ENCODE assay signal across 1 cellular context in genomic region chr1:51284487-51284954, GRCh38.
A peak's percentile ranks its signal among the peaks of the same experiment; 100 is the strongest.
TF ChIP-seq lines count a peak whose summit lies in the region.

No MANE protein-coding gene starts in this region.

TF ChIP-seq in K562, 482 proteins besides CTCF, POLR2A, EP300 and RAD21 (continued from another document and continues in another):
- TF ChIP-seq THAP12 (CRISPR knock-in tag; IDR thresholded peaks at IDR 0.05) = no peak
- TF ChIP-seq CBFA2T3 (IDR thresholded peaks at IDR 0.05) = peak; percentile 99
- TF ChIP-seq NBN (IDR thresholded peaks at IDR 0.05; ENCODE audit: low read depth) = peak; percentile 96
- TF ChIP-seq GTF2E2 (tag; IDR thresholded peaks at IDR 0.05) = no peak
- TF ChIP-seq ZNF354B (CRISPR knock-in tag; IDR thresholded peaks at IDR 0.05) = no peak; the same call in 1 of the 2 replicates
- TF ChIP-seq, protein P1, sequence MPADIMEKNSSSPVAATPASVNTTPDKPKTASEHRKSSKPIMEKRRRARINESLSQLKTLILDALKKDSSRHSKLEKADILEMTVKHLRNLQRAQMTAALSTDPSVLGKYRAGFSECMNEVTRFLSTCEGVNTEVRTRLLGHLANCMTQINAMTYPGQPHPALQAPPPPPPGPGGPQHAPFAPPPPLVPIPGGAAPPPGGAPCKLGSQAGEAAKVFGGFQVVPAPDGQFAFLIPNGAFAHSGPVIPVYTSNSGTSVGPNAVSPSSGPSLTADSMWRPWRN (IDR thresholded peaks at IDR 0.05; ENCODE audit: low read depth) = peak; percentile 82
- no peak for TF ChIP-seq ZNF23 (CRISPR knock-in tag; IDR thresholded peaks at IDR 0.05)
- no peak for TF ChIP-seq KDM5B (IDR thresholded peaks at IDR 0.05; ENCODE audit: insufficient replicate concordance, low read depth, low read length)
- TF ChIP-seq U2AF1 (optimal IDR thresholded peaks at IDR 0.05; ENCODE audit: low read depth, low read length) = no peak
- TF ChIP-seq ZNF124 (CRISPR knock-in tag; IDR thresholded peaks at IDR 0.05) = no peak
- peak; percentile 84; the same call in 1 of the 2 replicates for TF ChIP-seq TARDBP (IDR thresholded peaks at IDR 0.05)
- TF ChIP-seq, protein P2, sequence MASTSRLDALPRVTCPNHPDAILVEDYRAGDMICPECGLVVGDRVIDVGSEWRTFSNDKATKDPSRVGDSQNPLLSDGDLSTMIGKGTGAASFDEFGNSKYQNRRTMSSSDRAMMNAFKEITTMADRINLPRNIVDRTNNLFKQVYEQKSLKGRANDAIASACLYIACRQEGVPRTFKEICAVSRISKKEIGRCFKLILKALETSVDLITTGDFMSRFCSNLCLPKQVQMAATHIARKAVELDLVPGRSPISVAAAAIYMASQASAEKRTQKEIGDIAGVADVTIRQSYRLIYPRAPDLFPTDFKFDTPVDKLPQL (IDR thresholded peaks at IDR 0.05; ENCODE audit: extremely low read depth, insufficient read length) = no peak
- no peak for TF ChIP-seq COPS2 (conservative IDR thresholded peaks at IDR 0.05)
- TF ChIP-seq BACH1 (tag; IDR thresholded peaks at IDR 0.05) = peak; percentile 30; the same call in 1 of the 2 replicates
- TF ChIP-seq ZKSCAN8 (CRISPR knock-in tag; IDR thresholded peaks at IDR 0.05) = peak; percentile 68; the same call in 1 of the 2 replicates
- TF ChIP-seq EWSR1 (IDR thresholded peaks at IDR 0.05; ENCODE audit: borderline replicate concordance, low read depth, partially characterized antibody) = no peak
- TF ChIP-seq, protein P3, sequence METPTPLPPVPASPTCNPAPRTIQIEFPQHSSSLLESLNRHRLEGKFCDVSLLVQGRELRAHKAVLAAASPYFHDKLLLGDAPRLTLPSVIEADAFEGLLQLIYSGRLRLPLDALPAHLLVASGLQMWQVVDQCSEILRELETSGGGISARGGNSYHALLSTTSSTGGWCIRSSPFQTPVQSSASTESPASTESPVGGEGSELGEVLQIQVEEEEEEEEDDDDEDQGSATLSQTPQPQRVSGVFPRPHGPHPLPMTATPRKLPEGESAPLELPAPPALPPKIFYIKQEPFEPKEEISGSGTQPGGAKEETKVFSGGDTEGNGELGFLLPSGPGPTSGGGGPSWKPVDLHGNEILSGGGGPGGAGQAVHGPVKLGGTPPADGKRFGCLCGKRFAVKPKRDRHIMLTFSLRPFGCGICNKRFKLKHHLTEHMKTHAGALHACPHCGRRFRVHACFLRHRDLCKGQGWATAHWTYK (CRISPR knock-in tag; IDR thresholded peaks at IDR 0.05) = peak; percentile 48; the same call in 1 of the 2 replicates
- TF ChIP-seq THRAP3 (IDR thresholded peaks at IDR 0.05; ENCODE audit: borderline replicate concordance) = no peak
- TF ChIP-seq ZNF707 (CRISPR knock-in tag; conservative IDR thresholded peaks at IDR 0.05) = no peak
- peak; percentile 98 for TF ChIP-seq TAL1 (IDR thresholded peaks at IDR 0.05)
- no peak for TF ChIP-seq USF1 (CRISPR knock-in tag; IDR thresholded peaks at IDR 0.05)
- peak; percentile 85 for TF ChIP-seq JUND (IDR thresholded peaks at IDR 0.05; ENCODE audit: borderline replicate concordance, low read depth, low read length)
- peak; percentile 84; the same call in 2 of the 3 replicates for TF ChIP-seq JUND (tag; IDR thresholded peaks at IDR 0.05; ENCODE audit: borderline replicate concordance, low read depth, low read length)
- TF ChIP-seq, protein P4, sequence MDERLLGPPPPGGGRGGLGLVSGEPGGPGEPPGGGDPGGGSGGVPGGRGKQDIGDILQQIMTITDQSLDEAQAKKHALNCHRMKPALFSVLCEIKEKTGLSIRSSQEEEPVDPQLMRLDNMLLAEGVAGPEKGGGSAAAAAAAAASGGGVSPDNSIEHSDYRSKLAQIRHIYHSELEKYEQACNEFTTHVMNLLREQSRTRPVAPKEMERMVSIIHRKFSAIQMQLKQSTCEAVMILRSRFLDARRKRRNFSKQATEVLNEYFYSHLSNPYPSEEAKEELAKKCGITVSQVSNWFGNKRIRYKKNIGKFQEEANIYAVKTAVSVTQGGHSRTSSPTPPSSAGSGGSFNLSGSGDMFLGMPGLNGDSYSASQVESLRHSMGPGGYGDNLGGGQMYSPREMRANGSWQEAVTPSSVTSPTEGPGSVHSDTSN (CRISPR knock-in tag; IDR thresholded peaks at IDR 0.05; ENCODE audit: low read depth) = no peak
- TF ChIP-seq, protein P4 (tag; conservative IDR thresholded peaks at IDR 0.05; ENCODE audit: low read depth) = peak; percentile 86
- no peak for TF ChIP-seq ZKSCAN3 (CRISPR knock-in tag; IDR thresholded peaks at IDR 0.05)
- peak; percentile 99 for TF ChIP-seq ARID1B (IDR thresholded peaks at IDR 0.05)
- peak; percentile 99 for TF ChIP-seq CTBP1 (IDR thresholded peaks at IDR 0.05; ENCODE audit: borderline replicate concordance)
- TF ChIP-seq ZEB2 (IDR thresholded peaks at IDR 0.05) = peak; percentile 89
- TF ChIP-seq ZNF695 (CRISPR knock-in tag; IDR thresholded peaks at IDR 0.05) = no peak
- peak; percentile 47 for TF ChIP-seq ATF4 (CRISPR knock-in tag; IDR thresholded peaks at IDR 0.05)
- peak; percentile 81 for TF ChIP-seq CC2D1A (IDR thresholded peaks at IDR 0.05)
- no peak for TF ChIP-seq DIDO1 (tag; IDR thresholded peaks at IDR 0.05; ENCODE audit: low read depth)
- no peak for TF ChIP-seq KDM2B (CRISPR knock-in tag; IDR thresholded peaks at IDR 0.05)
- TF ChIP-seq, protein P5, sequence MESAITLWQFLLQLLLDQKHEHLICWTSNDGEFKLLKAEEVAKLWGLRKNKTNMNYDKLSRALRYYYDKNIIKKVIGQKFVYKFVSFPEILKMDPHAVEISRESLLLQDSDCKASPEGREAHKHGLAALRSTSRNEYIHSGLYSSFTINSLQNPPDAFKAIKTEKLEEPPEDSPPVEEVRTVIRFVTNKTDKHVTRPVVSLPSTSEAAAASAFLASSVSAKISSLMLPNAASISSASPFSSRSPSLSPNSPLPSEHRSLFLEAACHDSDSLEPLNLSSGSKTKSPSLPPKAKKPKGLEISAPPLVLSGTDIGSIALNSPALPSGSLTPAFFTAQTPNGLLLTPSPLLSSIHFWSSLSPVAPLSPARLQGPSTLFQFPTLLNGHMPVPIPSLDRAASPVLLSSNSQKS (CRISPR knock-in tag; IDR thresholded peaks at IDR 0.05) = no peak
- TF ChIP-seq ZNF583 (CRISPR knock-in tag; IDR thresholded peaks at IDR 0.05) = no peak
- TF ChIP-seq ZNF3 (CRISPR knock-in tag; IDR thresholded peaks at IDR 0.05) = no peak
- peak; percentile 100 for TF ChIP-seq TCF7 (IDR thresholded peaks at IDR 0.05; ENCODE audit: borderline replicate concordance)
- no peak for TF ChIP-seq ZNF431 (CRISPR knock-in tag; IDR thresholded peaks at IDR 0.05)
- TF ChIP-seq RFX5 (IDR thresholded peaks at IDR 0.05; ENCODE audit: low read depth, low read length) = no peak
- TF ChIP-seq PCBP1 (IDR thresholded peaks at IDR 0.05; ENCODE audit: low read depth, low read length, poor library complexity, severe bottlenecking) = no peak
- peak; percentile 75; the same call in 1 of the 2 replicates for TF ChIP-seq JUN (IDR thresholded peaks at IDR 0.05; ENCODE audit: borderline replicate concordance, low read depth, low read length)
- no peak for TF ChIP-seq JUN (CRISPR knock-in tag; IDR thresholded peaks at IDR 0.05; ENCODE audit: borderline replicate concordance)
- TF ChIP-seq MTF1 (CRISPR knock-in tag; IDR thresholded peaks at IDR 0.05; ENCODE audit: borderline replicate concordance) = no peak
- TF ChIP-seq, protein P6, sequence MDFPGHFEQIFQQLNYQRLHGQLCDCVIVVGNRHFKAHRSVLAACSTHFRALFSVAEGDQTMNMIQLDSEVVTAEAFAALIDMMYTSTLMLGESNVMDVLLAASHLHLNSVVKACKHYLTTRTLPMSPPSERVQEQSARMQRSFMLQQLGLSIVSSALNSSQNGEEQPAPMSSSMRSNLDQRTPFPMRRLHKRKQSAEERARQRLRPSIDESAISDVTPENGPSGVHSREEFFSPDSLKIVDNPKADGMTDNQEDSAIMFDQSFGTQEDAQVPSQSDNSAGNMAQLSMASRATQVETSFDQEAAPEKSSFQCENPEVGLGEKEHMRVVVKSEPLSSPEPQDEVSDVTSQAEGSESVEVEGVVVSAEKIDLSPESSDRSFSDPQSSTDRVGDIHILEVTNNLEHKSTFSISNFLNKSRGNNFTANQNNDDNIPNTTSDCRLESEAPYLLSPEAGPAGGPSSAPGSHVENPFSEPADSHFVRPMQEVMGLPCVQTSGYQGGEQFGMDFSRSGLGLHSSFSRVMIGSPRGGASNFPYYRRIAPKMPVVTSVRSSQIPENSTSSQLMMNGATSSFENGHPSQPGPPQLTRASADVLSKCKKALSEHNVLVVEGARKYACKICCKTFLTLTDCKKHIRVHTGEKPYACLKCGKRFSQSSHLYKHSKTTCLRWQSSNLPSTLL (IDR thresholded peaks at IDR 0.05) = no peak
- peak; percentile 100 for TF ChIP-seq NFIC (IDR thresholded peaks at IDR 0.05)
- TF ChIP-seq BDP1 (IDR thresholded peaks at IDR 0.05; ENCODE audit: insufficient read depth, insufficient read length) = no peak
- TF ChIP-seq, protein P7, sequence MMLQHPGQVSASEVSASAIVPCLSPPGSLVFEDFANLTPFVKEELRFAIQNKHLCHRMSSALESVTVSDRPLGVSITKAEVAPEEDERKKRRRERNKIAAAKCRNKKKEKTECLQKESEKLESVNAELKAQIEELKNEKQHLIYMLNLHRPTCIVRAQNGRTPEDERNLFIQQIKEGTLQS (IDR thresholded peaks at IDR 0.05) = peak; percentile 82
- TF ChIP-seq, protein P7 (CRISPR knock-in tag; conservative IDR thresholded peaks at IDR 0.05) = peak; percentile 62
- peak; percentile 97 for TF ChIP-seq MTA2 (IDR thresholded peaks at IDR 0.05; ENCODE audit: low read depth)
- TF ChIP-seq SMAD4 (CRISPR knock-in tag; conservative IDR thresholded peaks at IDR 0.05) = peak; percentile 86
- peak in 1 of 2 experiments; percentile 66; a peak in 2 of 4 replicates for TF ChIP-seq MNT (conservative IDR thresholded peaks at IDR 0.05)
- TF ChIP-seq HNRNPL (IDR thresholded peaks at IDR 0.05; ENCODE audit: low read depth, low read length) = no peak
- no peak for TF ChIP-seq FOXP4 (CRISPR knock-in tag; IDR thresholded peaks at IDR 0.05; ENCODE audit: borderline replicate concordance)
- no peak for TF ChIP-seq ZNF586 (CRISPR knock-in tag; conservative IDR thresholded peaks at IDR 0.05)
